Comparison of ENCODE assay signal across 32 cellular contexts in the genomic region with DNA sequence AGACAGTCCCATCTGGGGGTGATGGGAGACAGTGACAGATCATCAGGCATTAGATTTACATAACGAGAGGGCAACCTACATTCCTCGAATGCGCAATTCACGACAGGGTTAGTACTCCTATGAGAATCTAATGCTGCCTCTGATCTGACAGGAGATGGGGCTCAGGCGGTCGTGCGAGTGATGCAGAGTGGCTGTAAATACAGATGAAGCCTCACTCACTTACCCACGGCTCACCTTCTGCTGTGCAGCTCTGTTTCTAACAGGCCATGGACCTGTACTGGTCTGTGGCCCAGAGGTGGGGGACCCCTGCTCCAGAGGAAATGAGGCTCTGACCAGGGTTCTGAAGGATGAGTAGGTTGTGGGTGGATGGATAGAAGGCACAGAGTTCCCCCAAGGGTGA.
"Had no signal": no experiment of that assay in that cellular context is flagged by ENCODE, and none has a peak within 500 bp of the region (broad histone marks: within the 10 kb centered on the region; RNA-seq: fewer than 3 reads in every experiment).

No MANE protein-coding gene starts in this region.

- H3K27ac ChIP-seq: adrenal gland, body of pancreas, colonic mucosa, esophagus muscularis mucosa, foreskin keratinocyte, gastrocnemius medialis, heart left ventricle, WERI-Rb-1 had no signal

- H3K9me3 ChIP-seq: adrenal gland, body of pancreas, colonic mucosa, esophagus muscularis mucosa, gastrocnemius medialis, heart left ventricle had no signal

- H3K4me3 ChIP-seq: adrenal gland, body of pancreas, colonic mucosa, esophagus muscularis mucosa, gastrocnemius medialis, heart left ventricle had no signal

- H3K4me3 Mint-ChIP-seq: activated B cell treated with CpG ODN at 0.5 μM for 24 hours; activated CD4-positive, alpha-beta memory T cell treated with anti-CD3 and anti-CD28 coated beads for 36 hours; activated CD4-positive, alpha-beta T cell treated with anti-CD3 and anti-CD28 coated beads for 36 hours; activated CD4-positive, alpha-beta T cell treated with anti-CD3 and anti-CD28 coated beads, Interleukin-2, amount 10 ng/mL, durations not matched to agents 24 days and 14 days; activated CD8-positive, alpha-beta T cell treated with anti-CD3 and anti-CD28 coated beads, Interleukin-2, amount 10 ng/mL, durations not matched to agents 7 days and 5 days; activated naive CD4-positive, alpha-beta T cell treated with anti-CD3 and anti-CD28 coated beads for 36 hours; activated naive CD4-positive, alpha-beta T cell treated with anti-CD3 and anti-CD28 coated beads, Interleukin-2, amount 50 U/mL, for 24 hours; activated naive CD8-positive, alpha-beta T cell treated with anti-CD3 and anti-CD28 coated beads for 36 hours; activated naive CD8-positive, alpha-beta T cell treated with anti-CD3 and anti-CD28 coated beads, Interleukin-2, amount 50 U/mL, for 24 hours; activated T-cell treated with anti-CD3 and anti-CD28 coated beads, Interleukin-2, amount 50 U/mL, for 4 hours; activated T-helper 17 cell treated with anti-CD3 and anti-CD28 coated beads, Interleukin-2, amount 50 U/mL, for 72 hours; T-helper 17 cell; T-helper 2 cell treated with Interferon-gamma antibody and Interleukin-4, amounts not matched to agents 5 μg/mL and 100 μg/mL, for 36 hours had no signal

- H3K36me3 Mint-ChIP-seq: activated CD4-positive, alpha-beta memory T cell treated with anti-CD3 and anti-CD28 coated beads for 36 hours; activated naive CD4-positive, alpha-beta T cell treated with anti-CD3 and anti-CD28 coated beads, Interleukin-2, amount 50 U/mL, for 24 hours; activated naive CD8-positive, alpha-beta T cell treated with anti-CD3 and anti-CD28 coated beads for 36 hours had no signal

- H3K4me1 Mint-ChIP-seq: activated B cell treated with CpG ODN at 0.5 μM for 24 hours; activated CD4-positive, alpha-beta T cell treated with anti-CD3 and anti-CD28 coated beads for 36 hours; activated CD4-positive, alpha-beta T cell treated with anti-CD3 and anti-CD28 coated beads, Interleukin-2, amount 10 ng/mL, durations not matched to agents 24 days and 14 days; activated naive CD4-positive, alpha-beta T cell treated with anti-CD3 and anti-CD28 coated beads, Interleukin-2, amount 50 U/mL, for 24 hours; activated naive CD8-positive, alpha-beta T cell treated with anti-CD3 and anti-CD28 coated beads for 36 hours; activated naive CD8-positive, alpha-beta T cell treated with anti-CD3 and anti-CD28 coated beads, Interleukin-2, amount 50 U/mL, for 24 hours; activated T-helper 17 cell treated with anti-CD3 and anti-CD28 coated beads, Interleukin-2, amount 50 U/mL, for 72 hours had no signal

- H3K27ac Mint-ChIP-seq: activated B cell treated with CpG ODN at 0.5 μM for 24 hours; activated CD4-positive, alpha-beta memory T cell treated with anti-CD3 and anti-CD28 coated beads for 36 hours; activated CD4-positive, alpha-beta T cell treated with anti-CD3 and anti-CD28 coated beads for 36 hours; activated CD8-positive, alpha-beta T cell treated with anti-CD3 and anti-CD28 coated beads, Interleukin-2, amount 10 ng/mL, durations not matched to agents 7 days and 5 days; activated naive CD4-positive, alpha-beta T cell treated with anti-CD3 and anti-CD28 coated beads for 36 hours; activated naive CD4-positive, alpha-beta T cell treated with anti-CD3 and anti-CD28 coated beads, Interleukin-2, amount 50 U/mL, for 24 hours; activated naive CD8-positive, alpha-beta T cell treated with anti-CD3 and anti-CD28 coated beads for 36 hours; activated naive CD8-positive, alpha-beta T cell treated with anti-CD3 and anti-CD28 coated beads, Interleukin-2, amount 50 U/mL, for 24 hours; activated T-helper 17 cell treated with anti-CD3 and anti-CD28 coated beads, Interleukin-2, amount 50 U/mL, for 72 hours; T-helper 17 cell; T-helper 2 cell treated with Interferon-gamma antibody and Interleukin-4, amounts not matched to agents 5 μg/mL and 100 μg/mL, for 36 hours had no signal

- H3K9me3 Mint-ChIP-seq: activated CD4-positive, alpha-beta memory T cell treated with anti-CD3 and anti-CD28 coated beads for 36 hours; activated CD4-positive, alpha-beta T cell treated with anti-CD3 and anti-CD28 coated beads, Interleukin-2, amount 10 ng/mL, durations not matched to agents 24 days and 14 days; activated naive CD4-positive, alpha-beta T cell treated with anti-CD3 and anti-CD28 coated beads for 36 hours; activated naive CD4-positive, alpha-beta T cell treated with anti-CD3 and anti-CD28 coated beads, Interleukin-2, amount 50 U/mL, for 24 hours; activated naive CD8-positive, alpha-beta T cell treated with anti-CD3 and anti-CD28 coated beads for 36 hours; activated T-cell treated with anti-CD3 and anti-CD28 coated beads, Interleukin-2, amount 50 U/mL, for 4 hours; activated T-helper 17 cell treated with anti-CD3 and anti-CD28 coated beads, Interleukin-2, amount 50 U/mL, for 72 hours; T-helper 2 cell treated with Interferon-gamma antibody and Interleukin-4, amounts not matched to agents 5 μg/mL and 100 μg/mL, for 36 hours had no signal

- H3K36me3 ChIP-seq: adrenal gland, colonic mucosa, esophagus muscularis mucosa, gastrocnemius medialis, heart left ventricle, WERI-Rb-1 had no signal

- ATAC-seq: activated CD4-positive, alpha-beta T cell treated with anti-CD3 and anti-CD28 coated beads for 36 hours; activated CD4-positive, CD25-positive, alpha-beta regulatory T cell treated with anti-CD3 and anti-CD28 coated beads, Interleukin-2, amount 50 U/mL, for 24 hours; activated CD8-positive, alpha-beta T cell treated with anti-CD3 and anti-CD28 coated beads, Interleukin-2, amount 10 ng/mL, durations not matched to agents 7 days and 5 days; activated naive CD8-positive, alpha-beta T cell treated with anti-CD3 and anti-CD28 coated beads, Interleukin-2, amount 50 U/mL, for 24 hours; activated T-cell treated with anti-CD3 and anti-CD28 coated beads, Interleukin-2, amount 50 U/mL, for 4 hours; activated T-helper 17 cell treated with anti-CD3 and anti-CD28 coated beads, Interleukin-2, amount 50 U/mL, for 72 hours; body of pancreas; foreskin keratinocyte; gastrocnemius medialis; heart left ventricle; T-helper 17 cell had no signal

- H3K27me3 ChIP-seq: adrenal gland, body of pancreas, colonic mucosa, esophagus muscularis mucosa, foreskin keratinocyte, gastrocnemius medialis, heart left ventricle had no signal

- H3K4me1 ChIP-seq: adrenal gland, body of pancreas, colonic mucosa, gastrocnemius medialis had no signal

- H3K27me3 Mint-ChIP-seq: activated naive CD4-positive, alpha-beta T cell treated with anti-CD3 and anti-CD28 coated beads, Interleukin-2, amount 50 U/mL, for 24 hours had no signal

- DNase-seq: activated B cell treated with CpG ODN at 0.5 μM for 24 hours; activated CD4-positive, alpha-beta memory T cell treated with anti-CD3 and anti-CD28 coated beads for 36 hours; activated CD4-positive, alpha-beta T cell treated with anti-CD3 and anti-CD28 coated beads for 36 hours; activated CD4-positive, alpha-beta T cell treated with anti-CD3 and anti-CD28 coated beads, Interleukin-2, amount 10 ng/mL, durations not matched to agents 24 days and 14 days; activated CD8-positive, alpha-beta T cell treated with anti-CD3 and anti-CD28 coated beads, Interleukin-2, amount 10 ng/mL, durations not matched to agents 7 days and 5 days; activated effector memory CD4-positive, alpha-beta T cell treated with anti-CD3 and anti-CD28 coated beads, Interleukin-2, amount 50 U/mL, for 16 hours; activated naive CD4-positive, alpha-beta T cell treated with anti-CD3 and anti-CD28 coated beads for 36 hours; activated naive CD8-positive, alpha-beta T cell treated with anti-CD3 and anti-CD28 coated beads for 36 hours; activated naive CD8-positive, alpha-beta T cell treated with anti-CD3 and anti-CD28 coated beads, Interleukin-2, amount 50 U/mL, for 24 hours; activated T-cell treated with anti-CD3 and anti-CD28 coated beads, Interleukin-2, amount 50 U/mL, for 4 hours; adrenal gland; amygdala; aorta; body of pancreas; central memory CD4-positive, alpha-beta T cell; cerebellar nuclear complex; colonic mucosa; effector memory CD4-positive, alpha-beta T cell; erythroblast; foreskin keratinocyte; gastrocnemius medialis; glutamatergic neuron; heart left ventricle; T-helper 1 cell; T-helper 17 cell; T1000; WERI-Rb-1 had no signal
